10 cellular contexts compared by ENCODE assay signal in genomic region chr1:43435146-43436145, GRCh38. TPM values are rescaled to one million over a fixed set of nuclear protein-coding genes. Genes with fewer than 3 reads are reported as not detected.
DNase-seq lines count a peak whose midpoint lies in the region; ATAC-seq and TF ChIP-seq lines count a peak whose summit lies in the region.
"Had no signal": no experiment of that assay in that cellular context is flagged by ENCODE, and none has a peak within 500 bp of the region (broad histone marks: within the 10 kb centered on the region; RNA-seq: fewer than 3 reads in every experiment).

No MANE protein-coding gene starts in this region.

- H3K4me1 ChIP-seq in muscle layer of duodenum (ENCODE audit: control insufficient read depth in 1 of 2, insufficient read depth in 2 of 2, low read length in 2 of 2): no peaks in the 10 kb centered on the region
- H3K4me1 ChIP-seq: thyroid gland had no signal

- CTCF ChIA-PET in AG04450 (lab: Charles Lee): interaction anchor here (0.7 to 1.6 kb wide), 3 partner anchors 197 to 208 kb away, joined by 3 to 4 read pairs (median 3); no protein-coding TSS in a partner anchor

- no peak overlapping the region for H3K27ac ChIP-seq in AG04450 (ENCODE audit: low read depth, low read length)
- H3K27ac ChIP-seq in muscle layer of duodenum (ENCODE audit: low read length): peak overlapping the region; percentile 58
- H3K27ac ChIP-seq: thyroid gland had no signal

- DNase-seq in AG04450 (ENCODE audit: low read depth, low spot score) (peak; percentile 20), NCI-H82 (lab: John Stamatoyannopoulos, UW) (peak; percentile 71), fibroblast of peridontal ligament (ENCODE audit: extremely low read depth) (peak; percentile 93), middle frontal gyrus (ENCODE audit: extremely low spot score, low spot score) (no peak), NCI-H524 (lab: John Stamatoyannopoulos, UW) (no peak)
- DNase-seq in activated CD4-positive, alpha-beta T cell treated with anti-CD3 and anti-CD28 coated beads for 4 hours: no peak
- DNase-seq: NCI-H226, thyroid gland had no signal

- POLR2A ChIA-PET in AG04450 (lab: Yijun Ruan, JAX): no interaction called here

- H3K4me3 ChIP-seq in AG04450 (ENCODE audit: low read depth, low read length) (no peak overlapping the region), muscle layer of duodenum (ENCODE audit: low read depth in 1 of 2, low read length in 2 of 2) (no peak overlapping the region)
- H3K4me3 ChIP-seq: thyroid gland had no signal

- TF ChIP-seq CTCF in AG04450 (IDR thresholded peaks at IDR 0.05; ENCODE audit: low read depth, low read length): no peak

- H3K36me3 ChIP-seq in muscle layer of duodenum (ENCODE audit: control insufficient read depth in 1 of 2, insufficient read depth in 2 of 2, low read length in 2 of 2): peaks cover 60 to 68% of the 10 kb centered on the region in 2 donors

- ATAC-seq in HG03108 (IDR thresholded peaks at IDR 0.05; ENCODE audit: unreplicated experiment): no peak

- H3K9me3 ChIP-seq in AG04450 (ENCODE audit: control insufficient read depth, insufficient read depth, low read length): no peaks in the 10 kb centered on the region
- H3K9me3 ChIP-seq in muscle layer of duodenum (ENCODE audit: control insufficient read depth in 1 of 2, low read length in 2 of 2): no peaks in the 10 kb centered on the region
- H3K9me3 ChIP-seq: thyroid gland had no signal

- H3K27me3 ChIP-seq in AG04450 (ENCODE audit: control insufficient read depth, insufficient read depth, low read length): no peaks in the 10 kb centered on the region
- no peaks in the 10 kb centered on the region for H3K27me3 ChIP-seq in muscle layer of duodenum (ENCODE audit: low read depth, low read length)
- H3K27me3 ChIP-seq: thyroid gland had no signal

RNA-seq across cellular contexts. Expression of gene HYI, which starts 18.3 kb away (rescaled TPM):
- polyA plus RNA-seq in AG04450 (2011; rRNA removed): 22.8 and 27.9 TPM in 2 replicates
- 13.3 and 15.6 TPM in 2 replicates for polyA minus RNA-seq in AG04450 (2011; rRNA and poly(A)+ RNA removed)

RNA-seq across cellular contexts. Expression of gene SZT2, which starts 45.7 kb away (rescaled TPM):
- 9.4 and 10.4 TPM in 2 replicates for polyA plus RNA-seq in AG04450 (2011; rRNA removed)
- 43.5 and 51.1 TPM in 2 replicates for polyA minus RNA-seq in AG04450 (2011; rRNA and poly(A)+ RNA removed)

RNA-seq across cellular contexts. Expression of gene MED8, which starts 45.8 kb away (rescaled TPM):
- 59.3 and 63.7 TPM in 2 replicates for polyA plus RNA-seq in AG04450 (2011; rRNA removed)
- polyA minus RNA-seq in AG04450 (2011; rRNA and poly(A)+ RNA removed): 36.9 and 41.8 TPM in 2 replicates

Comparison
In these comparisons a context has a peak if more than half of its experiments do, and no peak if none do; other contexts are left out.
1. DNase-seq: peak in AG04450 (single experiment), NCI-H82 (single experiment) and fibroblast of peridontal ligament (single experiment); none in middle frontal gyrus (single experiment), activated CD4-positive, alpha-beta T cell treated with anti-CD3 and anti-CD28 coated beads for 4 hours (0 of 2) and NCI-H524 (0 of 2).